22 cellular contexts compared by ENCODE assay signal in genomic region chr11:65698205-65698604, GRCh38. TPM values are rescaled to one million over a fixed set of nuclear protein-coding genes. Genes with fewer than 3 reads are reported as not detected.
DNase-seq lines count a peak whose midpoint lies in the region; ATAC-seq and TF ChIP-seq lines count a peak whose summit lies in the region.
"Had no signal": no experiment of that assay in that cellular context is flagged by ENCODE, and none has a peak within 500 bp of the region (broad histone marks: within the 10 kb centered on the region; RNA-seq: fewer than 3 reads in every experiment).

No MANE protein-coding gene starts in this region.

- no peak overlapping the region for H3K18ac ChIP-seq in trophoblast cell (ENCODE audit: low read length)

- no peaks in the 10 kb centered on the region for H3K9me3 Mint-ChIP-seq in activated CD8-positive, alpha-beta memory T cell treated with anti-CD3 and anti-CD28 coated beads, Interleukin-2, amount 10 ng/mL, durations not matched to agents 7 days and 5 days (ENCODE audit: low read depth)
- H3K9me3 Mint-ChIP-seq: activated CD4-positive, alpha-beta T cell treated with anti-CD3 and anti-CD28 coated beads, Interleukin-2, amount 10 ng/mL, durations not matched to agents 7 days and 5 days; CD4-positive, alpha-beta memory T cell; central memory CD8-positive, alpha-beta T cell; IgD-negative memory B cell; stimulated activated naive B cell treated with anti-CD40 and anti-IgM and Interleukin-4, amounts not matched to agents 10 μg/mL and 1 μg/mL and 100 μg/mL, for 72 hours had no signal

- H3K27me3 ChIP-seq in body of pancreas (no peaks in the 10 kb centered on the region), layer of hippocampus (ENCODE audit: control insufficient read depth, insufficient read depth, low read length) (no peaks in the 10 kb centered on the region), trophoblast cell (ENCODE audit: insufficient read depth, low read length) (no peaks in the 10 kb centered on the region), stomach (no peaks in the 10 kb centered on the region)

- peaks cover 3% of the 10 kb centered on the region for H3K4me1 Mint-ChIP-seq in activated CD8-positive, alpha-beta memory T cell treated with anti-CD3 and anti-CD28 coated beads, Interleukin-2, amount 10 ng/mL, durations not matched to agents 7 days and 5 days
- H3K4me1 Mint-ChIP-seq in T-helper 17 cell: no peaks in the 10 kb centered on the region
- H3K4me1 Mint-ChIP-seq: activated CD4-positive, alpha-beta T cell treated with anti-CD3 and anti-CD28 coated beads, Interleukin-2, amount 10 ng/mL, durations not matched to agents 7 days and 5 days; CD4-positive, alpha-beta memory T cell; central memory CD8-positive, alpha-beta T cell; nephron progenitor cell; WTC11 had no signal

- no peak overlapping the region for H3K14ac ChIP-seq in trophoblast cell (ENCODE audit: low read length)

- no peak overlapping the region for H2AFZ ChIP-seq in trophoblast cell (ENCODE audit: insufficient read depth, low read length, poor library complexity)

- H3K27ac Mint-ChIP-seq in activated CD8-positive, alpha-beta memory T cell treated with anti-CD3 and anti-CD28 coated beads, Interleukin-2, amount 10 ng/mL, durations not matched to agents 7 days and 5 days: no peak overlapping the region
- H3K27ac Mint-ChIP-seq in T-helper 17 cell: no peak overlapping the region
- H3K27ac Mint-ChIP-seq: activated CD4-positive, alpha-beta T cell treated with anti-CD3 and anti-CD28 coated beads, Interleukin-2, amount 10 ng/mL, durations not matched to agents 7 days and 5 days; B cell; CD4-positive, alpha-beta memory T cell; nephron progenitor cell; stimulated activated naive B cell treated with anti-CD40 and anti-IgM and Interleukin-4, amounts not matched to agents 10 μg/mL and 1 μg/mL and 100 μg/mL, for 72 hours; WTC11 had no signal

- no peak overlapping the region for H3K9ac ChIP-seq in trophoblast cell (ENCODE audit: low read length)

- ATAC-seq in body of pancreas (peak; percentile 35), T-helper 17 cell (no peak)
- no peak for ATAC-seq in activated CD8-positive, alpha-beta memory T cell treated with anti-CD3 and anti-CD28 coated beads, Interleukin-2, amount 10 ng/mL, durations not matched to agents 7 days and 5 days
- ATAC-seq: stimulated activated naive B cell treated with anti-CD40 and anti-IgM and Interleukin-4, amounts not matched to agents 10 μg/mL and 1 μg/mL and 100 μg/mL, for 72 hours; WTC11 had no signal

- H3K79me1 ChIP-seq in trophoblast cell (ENCODE audit: low read length): no peaks in the 10 kb centered on the region

- intact Hi-C loops in body of pancreas (cut with DNase I): no loop called here
- intact Hi-C loops in stomach (cut with DNase I; ENCODE audit: low total_unique reads): no loop called here

- H3K4me3 ChIP-seq in HEK293 (ENCODE audit: low read depth, low read length): no peak overlapping the region
- no peak overlapping the region for H3K4me3 ChIP-seq in body of pancreas
- H3K4me3 ChIP-seq in trophoblast cell (ENCODE audit: low read depth, low read length): no peak overlapping the region
- no peak overlapping the region for H3K4me3 ChIP-seq in stomach

- H3K23ac ChIP-seq in trophoblast cell (ENCODE audit: low read length): no peak overlapping the region

- H3K9me3 ChIP-seq in HEK293 (ENCODE audit: control insufficient read depth, insufficient read depth, low read depth, low read length) (no peaks in the 10 kb centered on the region), body of pancreas (no peaks in the 10 kb centered on the region), trophoblast cell (ENCODE audit: insufficient read depth, low read depth, low read length) (peaks cover 5% of the 10 kb centered on the region), stomach (no peaks in the 10 kb centered on the region), T-helper 17 cell (ENCODE audit: control insufficient read depth, low read length, poor library complexity, severe bottlenecking) (no peaks in the 10 kb centered on the region)

- H3K4me3 Mint-ChIP-seq in activated CD8-positive, alpha-beta memory T cell treated with anti-CD3 and anti-CD28 coated beads, Interleukin-2, amount 10 ng/mL, durations not matched to agents 7 days and 5 days: no peak overlapping the region
- H3K4me3 Mint-ChIP-seq in T-helper 17 cell: no peak overlapping the region
- H3K4me3 Mint-ChIP-seq: activated CD4-positive, alpha-beta T cell treated with anti-CD3 and anti-CD28 coated beads, Interleukin-2, amount 10 ng/mL, durations not matched to agents 7 days and 5 days; B cell; CD4-positive, alpha-beta memory T cell; central memory CD8-positive, alpha-beta T cell; IgD-negative memory B cell; nephron progenitor cell; stimulated activated naive B cell treated with anti-CD40 and anti-IgM and Interleukin-4, amounts not matched to agents 10 μg/mL and 1 μg/mL and 100 μg/mL, for 72 hours; WTC11 had no signal

- H2AK5ac ChIP-seq in trophoblast cell (ENCODE audit: low read length): no peak overlapping the region

- H3K27me3 Mint-ChIP-seq in activated CD8-positive, alpha-beta memory T cell treated with anti-CD3 and anti-CD28 coated beads, Interleukin-2, amount 10 ng/mL, durations not matched to agents 7 days and 5 days: peaks cover 18% of the 10 kb centered on the region
- H3K27me3 Mint-ChIP-seq in T-helper 17 cell: peaks cover 13% of the 10 kb centered on the region
- H3K27me3 Mint-ChIP-seq: central memory CD8-positive, alpha-beta T cell; stimulated activated naive B cell treated with anti-CD40 and anti-IgM and Interleukin-4, amounts not matched to agents 10 μg/mL and 1 μg/mL and 100 μg/mL, for 72 hours had no signal

- no peak for TF ChIP-seq CTCF in HEK293 (tag by site-specific recombination; IDR thresholded peaks at IDR 0.05)
- no peak for TF ChIP-seq CTCF in body of pancreas (IDR thresholded peaks at IDR 0.05)
- no peak for TF ChIP-seq CTCF in stomach (IDR thresholded peaks at IDR 0.05)

- no peak overlapping the region for H4K8ac ChIP-seq in trophoblast cell (ENCODE audit: low read depth, low read length)

- no peak overlapping the region for H2BK120ac ChIP-seq in trophoblast cell (ENCODE audit: insufficient read depth, low read length, poor library complexity)

- DNase-seq in body of pancreas (no peak), trophoblast cell (peak; percentile 31 to 56), stomach (no peak), T-helper 17 cell (no peak)
- no peak for DNase-seq in activated CD8-positive, alpha-beta memory T cell treated with anti-CD3 and anti-CD28 coated beads, Interleukin-2, amount 10 ng/mL, durations not matched to agents 7 days and 5 days
- no peak for DNase-seq in stimulated activated naive CD4-positive, alpha-beta T cell treated with Interleukin-2 at 50 U/mL for 16 hours (lab: John Stamatoyannopoulos, UW)
- DNase-seq: ACHN; activated CD4-positive, alpha-beta T cell treated with anti-CD3 and anti-CD28 coated beads, Interleukin-2, amount 10 ng/mL, durations not matched to agents 7 days and 5 days; activated T-cell treated with anti-CD3 and anti-CD28 coated beads, Interleukin-2, amount 50 U/mL, for 48 hours; CD4-positive, alpha-beta memory T cell; glutamatergic neuron; islet precursor cell; NCI-H82; nephron progenitor cell; stimulated activated naive B cell treated with anti-CD40 and anti-IgM and Interleukin-4, amounts not matched to agents 10 μg/mL and 1 μg/mL and 100 μg/mL, for 72 hours had no signal

- no peaks in the 10 kb centered on the region for H3K79me2 ChIP-seq in trophoblast cell (ENCODE audit: control insufficient read depth, insufficient read depth, low read length, poor library complexity)

- no peak overlapping the region for H2BK5ac ChIP-seq in trophoblast cell (ENCODE audit: low read depth, low read length, poor library complexity)

- POLR2A ChIA-PET in HEK293 (lab: Yijun Ruan, JAX): no interaction called here

- H3K4ac ChIP-seq in trophoblast cell (ENCODE audit: low read depth, low read length): no peak overlapping the region

- no peak overlapping the region for H2BK12ac ChIP-seq in trophoblast cell (ENCODE audit: low read length)

- H4K91ac ChIP-seq in trophoblast cell (ENCODE audit: low read depth, low read length): no peak overlapping the region

- H4K12ac ChIP-seq in trophoblast cell (ENCODE audit: low read depth, low read length): no peak overlapping the region

- TF ChIP-seq POLR2A in body of pancreas (IDR thresholded peaks at IDR 0.05) (no peak), stomach (IDR thresholded peaks at IDR 0.05) (no peak)

- no peak overlapping the region for H3K4me2 ChIP-seq in trophoblast cell (ENCODE audit: low read length)

- TF ChIP-seq EP300 in stomach (IDR thresholded peaks at IDR 0.05): no peak

- H3K4me1 ChIP-seq in HEK293 (ENCODE audit: control insufficient read depth, insufficient read depth, low read length) (no peaks in the 10 kb centered on the region), body of pancreas (peaks cover 13% of the 10 kb centered on the region), trophoblast cell (ENCODE audit: control insufficient read depth in 1 of 2, insufficient read depth in 2 of 2, low read length in 2 of 2) (no peaks in the 10 kb centered on the region), stomach (peaks cover 7 to 38% (median 26%) of the 10 kb centered on the region in 4 donors)

- H3K27ac ChIP-seq in HEK293 (ENCODE audit: extremely low read depth, low read depth, low read length) (no peak overlapping the region), body of pancreas (no peak overlapping the region), layer of hippocampus (ENCODE audit: low read depth, low read length) (peak overlapping the region; percentile 4), trophoblast cell (ENCODE audit: low read depth, low read length) (no peak overlapping the region), stomach (no peak overlapping the region)
- H3K27ac ChIP-seq: epithelial cell of prostate had no signal

- CTCF ChIA-PET in HEK293 (lab: Yijun Ruan, JAX): no interaction called here
- CTCF ChIA-PET in activated CD8-positive, alpha-beta memory T cell treated with anti-CD3 and anti-CD28 coated beads, Interleukin-2, amount 10 ng/mL, durations not matched to agents 7 days and 5 days (lab: Charles Lee): interaction anchor here (1.5 kb wide), 1 partner anchor 72 kb away, joined by 5 read pairs; no protein-coding TSS in a partner anchor

- 21 to 71% methylated on average over 8 of the region's 8 CpGs for WGBS in body of pancreas, 2 donors
- WGBS in trophoblast cell (ENCODE audit: extremely low coverage, insufficient coverage, insufficient read length): no CpG with 5 or more reads among the region's 8 CpGs
- WGBS in stomach, 5 donors: 13 to 42% (median 30%) methylated on average over 7 to 8 of the region's 8 CpGs

- H3K36me3 Mint-ChIP-seq in activated CD8-positive, alpha-beta memory T cell treated with anti-CD3 and anti-CD28 coated beads, Interleukin-2, amount 10 ng/mL, durations not matched to agents 7 days and 5 days: no peaks in the 10 kb centered on the region
- H3K36me3 Mint-ChIP-seq in T-helper 17 cell (ENCODE audit: low read depth): peaks cover 2% of the 10 kb centered on the region
- H3K36me3 Mint-ChIP-seq: CD4-positive, alpha-beta memory T cell; stimulated activated naive B cell treated with anti-CD40 and anti-IgM and Interleukin-4, amounts not matched to agents 10 μg/mL and 1 μg/mL and 100 μg/mL, for 72 hours; WTC11 had no signal

- H3K36me3 ChIP-seq in HEK293 (ENCODE audit: control insufficient read depth in 2 of 2, insufficient read depth in 1 of 2, low read length in 2 of 2): no peaks in the 10 kb centered on the region
- no peaks in the 10 kb centered on the region for H3K36me3 ChIP-seq in body of pancreas (replicated peaks in 1 of 2; ENCODE audit: insufficient read depth in 1 of 2, low read depth in 2 of 2)
- no peaks in the 10 kb centered on the region for H3K36me3 ChIP-seq in trophoblast cell (ENCODE audit: control insufficient read depth in 1 of 2, insufficient read depth in 2 of 2, low read length in 2 of 2)
- H3K36me3 ChIP-seq in stomach: no peaks in the 10 kb centered on the region

RNA-seq across cellular contexts. Expression of gene KAT5, which starts 13.8 kb away (rescaled TPM):
- total RNA-seq in body of pancreas: 10 to 100 TPM; 38.9 to 45.5 TPM
- 26.9 and 28.6 TPM in 2 replicates for polyA plus RNA-seq in trophoblast cell (2013)
- 10 to 100 TPM; 13.3 to 99.1 (median 58.7) TPM for total RNA-seq in stomach
- 10 to 100 TPM; 51.5 to 76.8 (median 53.5) TPM for polyA plus RNA-seq in stomach
- total RNA-seq in activated CD8-positive, alpha-beta memory T cell treated with anti-CD3 and anti-CD28 coated beads, Interleukin-2, amount 10 ng/mL, durations not matched to agents 7 days and 5 days: 10 to 100 TPM; 62.0 to 69.8 TPM
- 100 to 1,000 TPM; 120 to 123 TPM for total RNA-seq in T-helper 17 cell

RNA-seq across cellular contexts. Expression of gene RNASEH2C, which starts 22.4 kb away (rescaled TPM):
- total RNA-seq in body of pancreas (100 to 1,000 TPM in 1 of 2 donors, 10 to 100 TPM in 1; 45.4 to 112 TPM), stomach (100 to 1,000 TPM in 1 of 5 donors, 10 to 100 TPM in 4; 14.1 to 171 (median 49.0) TPM), T-helper 17 cell (10 to 100 TPM; 30.8 to 34.3 TPM)
- polyA plus RNA-seq in trophoblast cell (2013): 50.6 and 52.2 TPM in 2 replicates
- 10 to 100 TPM; 69.2 to 86.4 (median 83.9) TPM for polyA plus RNA-seq in stomach
- total RNA-seq in activated CD8-positive, alpha-beta memory T cell treated with anti-CD3 and anti-CD28 coated beads, Interleukin-2, amount 10 ng/mL, durations not matched to agents 7 days and 5 days: 100 to 1,000 TPM in 1 of 2 experiments, 10 to 100 TPM in 1; 90.5 to 109 TPM

RNA-seq across cellular contexts. Expression of gene RELA, which starts 35.5 kb away (rescaled TPM):
- 10 to 100 TPM; 27.5 to 45.8 TPM for total RNA-seq in body of pancreas
- polyA plus RNA-seq in trophoblast cell (2013): 69.3 and 74.1 TPM in 2 replicates
- total RNA-seq in stomach: 10 to 100 TPM; 27.4 to 68.8 (median 54.0) TPM
- 10 to 100 TPM; 37.9 to 56.8 (median 39.2) TPM for polyA plus RNA-seq in stomach
- total RNA-seq in activated CD8-positive, alpha-beta memory T cell treated with anti-CD3 and anti-CD28 coated beads, Interleukin-2, amount 10 ng/mL, durations not matched to agents 7 days and 5 days: 10 to 100 TPM; 81.3 to 82.0 TPM
- 100 to 1,000 TPM; 302 to 378 TPM for total RNA-seq in T-helper 17 cell

Comparison
In these comparisons a context has a peak if more than half of its experiments do, and no peak if none do; other contexts are left out.
1. DNase-seq: peak in trophoblast cell (2 of 2); none in body of pancreas (0 of 4), stomach (single experiment), activated CD8-positive, alpha-beta memory T cell treated with anti-CD3 and anti-CD28 coated beads, Interleukin-2, amount 10 ng/mL, durations not matched to agents 7 days and 5 days (single experiment), T-helper 17 cell (0 of 3) and stimulated activated naive CD4-positive, alpha-beta T cell treated with Interleukin-2 at 50 U/mL for 16 hours (single experiment).